In the genomic region with DNA sequence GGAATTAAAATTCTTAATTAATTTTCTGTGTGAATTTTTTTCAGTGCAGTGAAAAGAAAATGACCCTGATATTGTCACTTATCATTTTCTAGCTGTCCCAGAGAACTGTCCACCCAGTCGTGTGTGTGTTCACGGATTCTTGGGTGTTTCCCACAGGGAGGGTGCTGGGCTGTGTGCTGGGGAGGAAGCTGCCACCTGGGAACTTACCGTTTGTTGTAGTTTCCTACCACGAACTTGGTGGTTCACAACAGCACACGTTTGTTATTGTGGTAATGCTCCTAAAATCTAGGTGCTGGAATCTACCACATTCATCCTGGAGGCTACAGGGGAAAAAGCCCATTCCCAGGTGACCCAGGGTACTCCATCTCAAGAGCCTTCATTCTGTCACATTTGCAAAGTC, we compare ENCODE assay signal across 16 cellular contexts.
DNase-seq lines count a peak whose midpoint lies in the region; ATAC-seq and TF ChIP-seq lines count a peak whose summit lies in the region.
"Had no signal": no experiment of that assay in that cellular context is flagged by ENCODE, and none has a peak within 500 bp of the region (broad histone marks: within the 10 kb centered on the region; RNA-seq: fewer than 3 reads in every experiment).

No MANE protein-coding gene starts in this region.

- H3K4me3 Mint-ChIP-seq in osteocyte (ENCODE audit: unreplicated experiment) = no peak overlapping the region
- H3K4me3 Mint-ChIP-seq: CD8-positive, alpha-beta T cell; HFFc6 had no signal

- TF ChIP-seq CTCF in osteocyte (IDR thresholded peaks at IDR 0.05) = no peak
- TF ChIP-seq CTCF in vagina (IDR thresholded peaks at IDR 0.05) = no peak
- no peak for TF ChIP-seq CTCF in colonic mucosa (IDR thresholded peaks at IDR 0.05)

- no peak overlapping the region for H3K27ac Mint-ChIP-seq in osteocyte (ENCODE audit: unreplicated experiment)
- H3K27ac Mint-ChIP-seq: CD8-positive, alpha-beta T cell; HFFc6 had no signal

- no peak overlapping the region for H3K9ac ChIP-seq in colonic mucosa (ENCODE audit: low read depth in 2 of 2, low read length in 2 of 2)

- TF ChIP-seq POLR2A in vagina (IDR thresholded peaks at IDR 0.05) = no peak

- H3K9me3 ChIP-seq in vagina = no peaks in the 10 kb centered on the region
- H3K9me3 ChIP-seq in colonic mucosa = no peaks in the 10 kb centered on the region

- intact Hi-C loops in cardiac septum (cut with DNase I) (no loop called here), left ventricle myocardium superior (cut with micrococcal nuclease) (no loop called here), vagina (cut with DNase I) (no loop called here), colonic mucosa (cut with DNase I) (no loop called here)

- no peaks in the 10 kb centered on the region for H3K27me3 Mint-ChIP-seq in osteocyte (ENCODE audit: unreplicated experiment)

- no peaks in the 10 kb centered on the region for H3K4me1 ChIP-seq in vagina
- H3K4me1 ChIP-seq in colonic mucosa = no peaks in the 10 kb centered on the region

- H3K36me3 Mint-ChIP-seq in osteocyte (ENCODE audit: unreplicated experiment) = no peaks in the 10 kb centered on the region
- H3K36me3 Mint-ChIP-seq: CD8-positive, alpha-beta T cell had no signal

- ATAC-seq in left ventricle myocardium superior (no peak), GM21367 (IDR thresholded peaks at IDR 0.05; ENCODE audit: unreplicated experiment) (no peak), HG02588 (IDR thresholded peaks at IDR 0.05; ENCODE audit: unreplicated experiment) (no peak)
- ATAC-seq: CD8-positive, alpha-beta T cell had no signal

- DNase-seq in cardiac septum (ENCODE audit: low spot score) = peak; percentile 47
- DNase-seq in left ventricle myocardium superior = no peak
- DNase-seq in islet precursor cell = peak; percentile 7
- DNase-seq in osteocyte (ENCODE audit: extremely low spot score, unreplicated experiment) = peak; percentile 38
- DNase-seq in vagina (ENCODE audit: extremely low spot score in 2 of 2) = peak; percentile 40 to 52
- DNase-seq in colonic mucosa = no peak
- DNase-seq: ACHN, COR-L47, GF-D8, HCEC 1CT, HFFc6 had no signal

- no peaks in the 10 kb centered on the region for H3K36me3 ChIP-seq in vagina
- H3K36me3 ChIP-seq in colonic mucosa = no peaks in the 10 kb centered on the region

- H3K27me3 ChIP-seq in vagina = no peaks in the 10 kb centered on the region
- H3K27me3 ChIP-seq in colonic mucosa = no peaks in the 10 kb centered on the region

- H3K27ac ChIP-seq in vagina (no peak overlapping the region), colonic mucosa (no peak overlapping the region)
- H3K27ac ChIP-seq: C4-2B, HL-60 had no signal

- H3K9me3 Mint-ChIP-seq in osteocyte (ENCODE audit: unreplicated experiment) = peaks cover 48% of the 10 kb centered on the region

- H3K4me1 Mint-ChIP-seq in osteocyte (ENCODE audit: unreplicated experiment) = no peaks in the 10 kb centered on the region

- H3K4me3 ChIP-seq in vagina (no peak overlapping the region), colonic mucosa (no peak overlapping the region)

Comparison
In these comparisons a context has a peak if more than half of its experiments do, and no peak if none do; other contexts are left out.
1. DNase-seq: peak in cardiac septum (single experiment), islet precursor cell (single experiment), osteocyte (single experiment) and vagina (2 of 2); none in left ventricle myocardium superior (single experiment) and colonic mucosa (single experiment).